ENCODE assay signal across 8 cellular contexts in the genomic region with DNA sequence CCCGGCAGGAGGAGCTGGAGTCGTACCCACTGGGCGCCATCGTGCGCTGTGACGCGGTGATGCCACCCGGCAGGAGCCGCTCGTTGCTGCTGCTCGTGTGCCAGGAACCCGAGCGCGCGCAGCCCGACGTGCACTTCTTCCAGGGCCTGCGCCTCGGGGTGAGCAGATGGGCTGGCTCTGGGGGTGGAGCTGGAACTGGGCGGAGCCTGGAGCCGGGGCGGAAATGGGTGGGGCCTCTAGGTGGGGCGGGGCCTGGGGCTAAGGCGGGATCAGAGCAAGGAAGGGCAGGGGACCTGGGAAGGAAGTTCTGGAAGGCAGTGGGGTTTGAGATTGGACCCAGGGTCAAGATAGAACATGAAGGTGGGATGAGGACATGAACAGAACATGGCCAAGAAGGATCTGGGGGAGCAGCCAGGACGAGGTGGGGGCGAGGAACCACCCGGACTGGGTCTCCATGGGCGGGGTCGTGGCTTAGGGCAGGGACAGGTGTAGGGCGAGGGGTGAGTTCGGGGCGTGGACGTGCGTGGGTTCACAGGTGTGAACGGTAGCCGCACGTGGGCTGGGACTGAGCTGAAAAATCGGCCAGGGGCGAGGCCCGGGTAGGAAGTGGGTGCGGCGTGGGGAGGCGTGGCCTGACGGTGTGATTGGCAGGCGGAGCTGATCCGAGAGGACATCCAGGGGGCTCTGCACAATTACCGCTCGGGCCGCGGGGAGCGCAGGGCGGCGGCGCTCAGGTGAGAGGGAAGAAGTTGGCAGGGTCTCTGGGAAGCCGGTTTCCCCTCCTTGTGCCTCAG.
DNase-seq lines count a peak whose midpoint lies in the region; ATAC-seq and TF ChIP-seq lines count a peak whose summit lies in the region.

No MANE protein-coding gene starts in this region.

- ATAC-seq in HG03139 (IDR thresholded peaks at IDR 0.05; ENCODE audit: unreplicated experiment): no peak

- H3K36me3 ChIP-seq in iPS-18a (ENCODE audit: control insufficient read depth, low read depth, low read length): no peaks in the 10 kb centered on the region

- H3K9me3 ChIP-seq in iPS-18a (ENCODE audit: control insufficient read depth, low read depth, low read length): no peaks in the 10 kb centered on the region

- peak overlapping the region; percentile 64 for H3K4me3 ChIP-seq in NB4 (ENCODE audit: low read depth, low read length)
- H3K4me3 ChIP-seq in iPS-18a (ENCODE audit: low read length): peak overlapping the region; percentile 69

- DNase-seq in GM03348 (ENCODE audit: low spot score) (peak; percentile 80), NB4 (ENCODE audit: low read depth) (peak; percentile 81), T-helper 1 cell (peak in 3 of 5 donors; percentile 36 to 81 (median 48)), astrocyte of the hippocampus (ENCODE audit: low read depth, low spot score) (peak; percentile 61), inferior parietal cortex (ENCODE audit: extremely low spot score) (no peak)
- DNase-seq in stimulated activated CD4-positive, alpha-beta T cell treated with anti-CD3 and anti-CD28 coated beads, Interleukin-15, amount 100 ng/mL, for 24 hours: peak; percentile 80

- no peak for TF ChIP-seq CTCF in NB4 (IDR thresholded peaks at IDR 0.05; ENCODE audit: low read depth, low read length)

- peak; percentile 30 for TF ChIP-seq POLR2A in NB4 (IDR thresholded peaks at IDR 0.05; ENCODE audit: extremely low read depth, insufficient read length)

- H3K9ac ChIP-seq in iPS-18a (ENCODE audit: low read length): peak overlapping the region; percentile 54

- no peak overlapping the region for H3K27ac ChIP-seq in iPS-18a (ENCODE audit: low read length)

- H3K27me3 ChIP-seq in iPS-18a (ENCODE audit: control insufficient read depth, insufficient read depth, low read length): peaks cover 54% of the 10 kb centered on the region

- H3K4me1 ChIP-seq in iPS-18a (ENCODE audit: control insufficient read depth, low read depth, low read length): peaks cover 10% of the 10 kb centered on the region
